ENCODE assay signal across 8 cellular contexts in the genomic region with DNA sequence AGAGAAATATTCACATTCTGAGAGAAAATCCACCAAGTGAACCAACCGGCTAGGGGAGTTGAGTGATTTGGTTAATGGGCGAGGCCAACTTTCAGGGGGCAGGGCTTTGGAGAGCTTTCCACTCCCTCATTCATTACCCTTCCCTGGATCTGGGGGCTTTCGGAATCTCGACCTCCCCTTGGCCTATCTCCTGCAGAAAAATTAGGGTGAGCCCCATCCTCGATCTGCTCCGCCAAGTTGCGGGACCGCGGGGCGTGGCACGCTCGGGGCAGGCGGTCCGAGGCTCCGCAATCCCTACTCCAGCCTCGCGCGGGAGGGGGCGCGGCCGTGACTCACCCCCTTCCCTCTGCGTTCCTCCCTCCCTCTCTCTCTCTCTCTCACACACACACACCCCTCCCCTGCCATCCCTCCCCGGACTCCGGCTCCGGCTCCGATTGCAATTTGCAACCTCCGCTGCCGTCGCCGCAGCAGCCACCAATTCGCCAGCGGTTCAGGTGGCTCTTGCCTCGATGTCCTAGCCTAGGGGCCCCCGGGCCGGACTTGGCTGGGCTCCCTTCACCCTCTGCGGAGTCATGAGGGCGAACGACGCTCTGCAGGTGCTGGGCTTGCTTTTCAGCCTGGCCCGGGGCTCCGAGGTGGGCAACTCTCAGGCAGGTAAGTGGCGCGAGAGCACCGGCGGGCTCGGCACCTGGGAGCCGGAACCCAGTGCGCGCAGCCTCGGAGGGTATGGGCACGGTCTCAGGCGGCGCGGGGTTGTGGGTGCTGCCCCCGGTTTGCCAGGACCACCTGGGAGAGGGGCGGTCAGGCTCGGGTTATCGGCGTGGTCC. TPM values are rescaled to one million over a fixed set of nuclear protein-coding genes. Genes with fewer than 3 reads are reported as not detected.
A peak's percentile ranks its signal among the peaks of the same experiment; 100 is the strongest.
DNase-seq lines count a peak whose midpoint lies in the region; ATAC-seq and TF ChIP-seq lines count a peak whose summit lies in the region.

A gene (plus strand): TSS at position 437 of the 827 bp plus-strand sequence. CDS start 136 bp downstream, at position 573.

- no peaks in the 10 kb centered on the region for H3K27me3 ChIP-seq in CD4-positive, CD25-positive, alpha-beta regulatory T cell (ENCODE audit: control insufficient read depth, insufficient read depth, low read length)
- H3K27me3 ChIP-seq in GM23338 (ENCODE audit: insufficient read depth): no peaks in the 10 kb centered on the region

- H3K27ac Mint-ChIP-seq in CD4-positive, CD25-positive, alpha-beta regulatory T cell: no peak within 1 kb of the TSS
- H3K27ac Mint-ChIP-seq in GM23338: peak within 1 kb of the TSS; percentile 98

- H4K20me1 ChIP-seq in GM23338 (replicated peaks; ENCODE audit: insufficient read depth): peaks cover 17% of the 10 kb centered on the region

- H3K36me3 Mint-ChIP-seq in CD4-positive, CD25-positive, alpha-beta regulatory T cell: no peaks in the 10 kb centered on the region
- peaks cover 20% of the 10 kb centered on the region for H3K36me3 Mint-ChIP-seq in GM23338 (ENCODE audit: low read depth)

- H2AFZ ChIP-seq in GM23338: peak within 1 kb of the TSS; percentile 93

- no peaks in the 10 kb centered on the region for H3K9me3 ChIP-seq in CD4-positive, CD25-positive, alpha-beta regulatory T cell (ENCODE audit: control insufficient read depth in 2 of 2, low read length in 2 of 2)

- no peaks in the 10 kb centered on the region for H3K36me3 ChIP-seq in CD4-positive, CD25-positive, alpha-beta regulatory T cell (ENCODE audit: control insufficient read depth, insufficient read depth, low read length)
- H3K36me3 ChIP-seq in GM23338 (ENCODE audit: insufficient read depth): 0 out of 2 replicates have a peak, but pooled peaks cover 7% of the 10 kb centered on the region

- ATAC-seq in CD4-positive, CD25-positive, alpha-beta regulatory T cell (ENCODE audit: low read depth in 2 of 2): peak; percentile 63 to 68
- ATAC-seq in GM23338: peak; percentile 58
- no peak for ATAC-seq in HG03565 (IDR thresholded peaks at IDR 0.05; ENCODE audit: unreplicated experiment)

- no peak within 1 kb of the TSS for H3K27ac ChIP-seq in CD4-positive, CD25-positive, alpha-beta regulatory T cell (ENCODE audit: insufficient read depth, low read length, poor library complexity, severe bottlenecking)
- peak within 1 kb of the TSS; percentile 98 for H3K27ac ChIP-seq in GM23338 (ENCODE audit: low read depth)

- DNase-seq in CD4-positive, CD25-positive, alpha-beta regulatory T cell: peak; percentile 41 to 66 (median 59)
- DNase-seq in GM23338 (ENCODE audit: low spot score) (peak; percentile 92), NCI-H2227 treated with DMSO at 0.1 percent for 48 hours (lab: John Stamatoyannopoulos, UW) (peak; percentile 29), dermis microvascular lymphatic vessel endothelial cell (ENCODE audit: low read depth in 2 of 2) (peak; percentile 16 to 78), lower leg skin (ENCODE audit: low spot score in 2 of 2) (peak; percentile 77 to 96)
- DNase-seq in activated CD4-positive, alpha-beta T cell treated with anti-CD3 and anti-CD28 coated beads, Interleukin-2, amount 50 U/mL, for 48 hours: peak; percentile 74 to 82
- peak; percentile 72 for DNase-seq in stimulated activated CD4-positive, alpha-beta T cell treated with anti-CD3 and anti-CD28 coated beads, Interleukin-4, amount 100 ng/mL, for 24 hours

- H3K4me1 Mint-ChIP-seq in CD4-positive, CD25-positive, alpha-beta regulatory T cell: peaks cover 0 to 17% (median 6%) of the 10 kb centered on the region in 4 donors
- peaks cover 30% of the 10 kb centered on the region for H3K4me1 Mint-ChIP-seq in GM23338

- TF ChIP-seq POLR2A in lower leg skin (IDR thresholded peaks at IDR 0.05): no peak

- H3K27me3 Mint-ChIP-seq in CD4-positive, CD25-positive, alpha-beta regulatory T cell: peaks cover 40% of the 10 kb centered on the region
- peaks cover 7% of the 10 kb centered on the region for H3K27me3 Mint-ChIP-seq in GM23338 (ENCODE audit: insufficient read depth, low read depth, poor library complexity)

- H3K4me3 ChIP-seq in CD4-positive, CD25-positive, alpha-beta regulatory T cell (ENCODE audit: low read depth, low read length): peak within 1 kb of the TSS; percentile 82
- H3K4me3 ChIP-seq in GM23338 (peak within 1 kb of the TSS; percentile 84), lower leg skin (ENCODE audit: low read depth, poor library complexity, severe bottlenecking) (peak within 1 kb of the TSS; percentile 50)

- TF ChIP-seq CTCF in GM23338 (conservative IDR thresholded peaks at IDR 0.05; ENCODE audit: low read depth in 2 of 2) (no peak), lower leg skin (IDR thresholded peaks at IDR 0.05) (no peak)

- H3K4me1 ChIP-seq in CD4-positive, CD25-positive, alpha-beta regulatory T cell (ENCODE audit: control insufficient read depth, insufficient read depth, low read length, poor library complexity, severe bottlenecking): peaks cover 21% of the 10 kb centered on the region
- H3K4me1 ChIP-seq in GM23338 (ENCODE audit: insufficient read depth): peaks cover 22% of the 10 kb centered on the region

- no peaks in the 10 kb centered on the region for H3K9me2 ChIP-seq in GM23338 (ENCODE audit: insufficient read depth)

- H3F3A ChIP-seq in GM23338 (replicated peaks; ENCODE audit: low read depth): 0 out of 2 replicates have a peak, but pooled peaks cover 13% of the 10 kb centered on the region

- H3K4me3 Mint-ChIP-seq in CD4-positive, CD25-positive, alpha-beta regulatory T cell: peak within 1 kb of the TSS; percentile 80 to 93 (median 87)
- peak within 1 kb of the TSS; percentile 90 for H3K4me3 Mint-ChIP-seq in GM23338

- H3K79me2 ChIP-seq in GM23338 (replicated peaks; ENCODE audit: insufficient read depth): peaks cover 30% of the 10 kb centered on the region

- WGBS in lower leg skin, 2 donors: 0 to 2% methylated on average over 51 to 55 of the region's 59 CpGs

- intact Hi-C loops in lower leg skin (cut with DNase I; ENCODE audit: low total_unique reads): no loop called here

- peaks cover 0 to 2% (median 0%) of the 10 kb centered on the region in 7 donors for H3K9me3 Mint-ChIP-seq in CD4-positive, CD25-positive, alpha-beta regulatory T cell
- peaks cover 3% of the 10 kb centered on the region; the same call in 1 of the 3 replicates for H3K9me3 Mint-ChIP-seq in GM23338

- peak within 1 kb of the TSS; percentile 93 for H3K4me2 ChIP-seq in GM23338

TF ChIP-seq in GM23338, 12 proteins besides CTCF, POLR2A, EP300 and RAD21:
- TF ChIP-seq EZH2phosphoT487 (IDR thresholded peaks at IDR 0.05; ENCODE audit: unreplicated experiment): no peak
- TF ChIP-seq, protein P1, sequence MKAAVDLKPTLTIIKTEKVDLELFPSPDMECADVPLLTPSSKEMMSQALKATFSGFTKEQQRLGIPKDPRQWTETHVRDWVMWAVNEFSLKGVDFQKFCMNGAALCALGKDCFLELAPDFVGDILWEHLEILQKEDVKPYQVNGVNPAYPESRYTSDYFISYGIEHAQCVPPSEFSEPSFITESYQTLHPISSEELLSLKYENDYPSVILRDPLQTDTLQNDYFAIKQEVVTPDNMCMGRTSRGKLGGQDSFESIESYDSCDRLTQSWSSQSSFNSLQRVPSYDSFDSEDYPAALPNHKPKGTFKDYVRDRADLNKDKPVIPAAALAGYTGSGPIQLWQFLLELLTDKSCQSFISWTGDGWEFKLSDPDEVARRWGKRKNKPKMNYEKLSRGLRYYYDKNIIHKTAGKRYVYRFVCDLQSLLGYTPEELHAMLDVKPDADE (IDR thresholded peaks at IDR 0.05): peak; percentile 24; the same call in 1 of the 2 replicates
- TF ChIP-seq CREB1 (CRISPR knock-in tag; IDR thresholded peaks at IDR 0.05; ENCODE audit: low read depth): peak; percentile 53; the same call in 1 of the 2 replicates
TF ChIP-seq in GM23338: peak in this region for 2.

RNA-seq across cellular contexts. Expression of the gene that starts here (rescaled TPM):
- 0.69 TPM for total RNA-seq in CD4-positive, CD25-positive, alpha-beta regulatory T cell
- under 1 TPM; 0.14 to 1.00 (median 0.56) TPM for polyA plus RNA-seq in CD4-positive, CD25-positive, alpha-beta regulatory T cell
- 44.4 and 54.4 TPM in 2 replicates for total RNA-seq in GM23338 (2014; rRNA removed; shearing (Covaris generic))
- 21.0 and 23.3 TPM in 2 replicates for polyA plus RNA-seq in GM23338 (2016; fragmentation: Nextera tagmentation; extraction: Ambion mirVana)
- total RNA-seq in dermis microvascular lymphatic vessel endothelial cell: 0.25 and 0.26 TPM in 2 replicates
- total RNA-seq in lower leg skin: 100 to 1,000 TPM; 177 to 209 (median 202) TPM

Comparison
In these comparisons a context has a peak if more than half of its experiments do, and no peak if none do; other contexts are left out.
1. RNA of the gene that starts here (total RNA-seq): 177 to 209 TPM in lower leg skin and 44.4 to 54.4 TPM in GM23338; 0.69 TPM in CD4-positive, CD25-positive, alpha-beta regulatory T cell (single experiment) and 0.25 to 0.26 TPM in dermis microvascular lymphatic vessel endothelial cell; every median in the first group is over 10 times any median in the second.
2. RNA of the gene that starts here (polyA plus RNA-seq): 21.0 to 23.3 TPM in GM23338; 0.14 to 1.00 TPM in CD4-positive, CD25-positive, alpha-beta regulatory T cell; every median in the first group is over 10 times any median in the second.
3. Peak in DNase-seq, ATAC-seq and H3K4me3 ChIP-seq in CD4-positive, CD25-positive, alpha-beta regulatory T cell; RNA of the gene not detected or under 1 TPM.
4. Peak in DNase-seq in dermis microvascular lymphatic vessel endothelial cell; RNA of the gene not detected or under 1 TPM.
5. DNase-seq: peak in every context shown above with its lines; median percentile 92 in GM23338; 86 in lower leg skin; 78 in activated CD4-positive, alpha-beta T cell treated with anti-CD3 and anti-CD28 coated beads, Interleukin-2, amount 50 U/mL, for 48 hours; 72 in stimulated activated CD4-positive, alpha-beta T cell treated with anti-CD3 and anti-CD28 coated beads, Interleukin-4, amount 100 ng/mL, for 24 hours; 59 in CD4-positive, CD25-positive, alpha-beta regulatory T cell; 47 in dermis microvascular lymphatic vessel endothelial cell; 29 in NCI-H2227 treated with DMSO at 0.1 percent for 48 hours.
6. Peak in every context shown above with its lines, with median percentiles within 50 percentile points of each other: H3K4me3 ChIP-seq.